In genomic region chr9:130100681-130101080, GRCh38 we compare ENCODE assay signal across 25 cellular contexts.
"Had no signal": no experiment of that assay in that cellular context is flagged by ENCODE, and none has a peak within 500 bp of the region (broad histone marks: within the 10 kb centered on the region; RNA-seq: fewer than 3 reads in every experiment).

No MANE protein-coding gene starts in this region.

- H3K4me1 ChIP-seq: ascending aorta, breast epithelium had no signal

- H3K27me3 ChIP-seq: ascending aorta, breast epithelium, dorsolateral prefrontal cortex had no signal

- H3K4me3 ChIP-seq: ascending aorta, breast epithelium, coronary artery, dorsolateral prefrontal cortex had no signal

- H3K9me3 ChIP-seq: ascending aorta, breast epithelium had no signal

- H3K9me3 Mint-ChIP-seq: activated CD8-positive, alpha-beta T cell treated with anti-CD3 and anti-CD28 coated beads for 36 hours; activated naive CD4-positive, alpha-beta T cell treated with anti-CD3 and anti-CD28 coated beads, Interleukin-2, amount 10 ng/mL, durations not matched to agents 7 days and 5 days; activated naive CD4-positive, alpha-beta T cell treated with anti-CD3 and anti-CD28 coated beads, Interleukin-2, amount 50 U/mL, for 72 hours; activated naive CD8-positive, alpha-beta T cell treated with anti-CD3 and anti-CD28 coated beads, Interleukin-2, amount 10 ng/mL, durations not matched to agents 7 days and 5 days; activated T-cell treated with anti-CD3 and anti-CD28 coated beads, Interleukin-2, amount 50 U/mL, for 72 hours; brain; central memory CD8-positive, alpha-beta T cell; dendritic cell treated with granulocyte-macrophage colony-stimulating factor and Interleukin-4, amounts not matched to agents 40 ng/mL and 50 ng/mL, for 4 days; endodermal cell had no signal

- H3K27ac ChIP-seq: ascending aorta, breast epithelium, coronary artery had no signal

- H3K4me3 Mint-ChIP-seq: activated CD8-positive, alpha-beta T cell treated with anti-CD3 and anti-CD28 coated beads for 36 hours; activated naive CD4-positive, alpha-beta T cell treated with anti-CD3 and anti-CD28 coated beads, Interleukin-2, amount 10 ng/mL, durations not matched to agents 7 days and 5 days; activated naive CD8-positive, alpha-beta T cell treated with anti-CD3 and anti-CD28 coated beads, Interleukin-2, amount 10 ng/mL, durations not matched to agents 7 days and 5 days; activated T-cell treated with anti-CD3 and anti-CD28 coated beads, Interleukin-2, amount 50 U/mL, for 72 hours; brain; central memory CD8-positive, alpha-beta T cell; dendritic cell treated with granulocyte-macrophage colony-stimulating factor and Interleukin-4, amounts not matched to agents 40 ng/mL and 50 ng/mL, for 4 days; endodermal cell had no signal

- H3K27ac Mint-ChIP-seq: activated CD8-positive, alpha-beta T cell treated with anti-CD3 and anti-CD28 coated beads for 36 hours; activated naive CD4-positive, alpha-beta T cell treated with anti-CD3 and anti-CD28 coated beads, Interleukin-2, amount 10 ng/mL, durations not matched to agents 7 days and 5 days; activated naive CD8-positive, alpha-beta T cell treated with anti-CD3 and anti-CD28 coated beads, Interleukin-2, amount 10 ng/mL, durations not matched to agents 7 days and 5 days; brain; dendritic cell treated with granulocyte-macrophage colony-stimulating factor and Interleukin-4, amounts not matched to agents 40 ng/mL and 50 ng/mL, for 4 days; endodermal cell had no signal

- H3K36me3 ChIP-seq: breast epithelium had no signal

- H3K27me3 Mint-ChIP-seq: activated CD8-positive, alpha-beta T cell treated with anti-CD3 and anti-CD28 coated beads for 36 hours; activated naive CD4-positive, alpha-beta T cell treated with anti-CD3 and anti-CD28 coated beads, Interleukin-2, amount 10 ng/mL, durations not matched to agents 7 days and 5 days; activated naive CD8-positive, alpha-beta T cell treated with anti-CD3 and anti-CD28 coated beads, Interleukin-2, amount 10 ng/mL, durations not matched to agents 7 days and 5 days; brain; central memory CD8-positive, alpha-beta T cell; dendritic cell treated with granulocyte-macrophage colony-stimulating factor and Interleukin-4, amounts not matched to agents 40 ng/mL and 50 ng/mL, for 4 days had no signal

- DNase-seq: activated CD4-positive, alpha-beta T cell treated with anti-CD3 and anti-CD28 coated beads for 4 hours; activated CD4-positive, alpha-beta T cell treated with anti-CD3 and anti-CD28 coated beads, Interleukin-2, amount 50 U/mL, for 1 hour; activated CD4-positive, alpha-beta T cell treated with anti-CD3 and anti-CD28 coated beads, Interleukin-2, amount 50 U/mL, for 48 hours; activated CD4-positive, CD25-positive, alpha-beta regulatory T cell; activated CD4-positive, CD25-positive, alpha-beta regulatory T cell treated with anti-CD3 and anti-CD28 coated beads, Interleukin-2, amount 50 U/mL, for 72 hours; activated CD8-positive, alpha-beta memory T cell treated with anti-CD3 and anti-CD28 coated beads for 24 hours; activated CD8-positive, alpha-beta T cell treated with anti-CD3 and anti-CD28 coated beads for 36 hours; activated gamma-delta T cell; activated naive CD4-positive, alpha-beta T cell; activated naive CD4-positive, alpha-beta T cell treated with anti-CD3 and anti-CD28 coated beads, Interleukin-2, amount 10 ng/mL, durations not matched to agents 7 days and 5 days; activated naive CD8-positive, alpha-beta T cell treated with anti-CD3 and anti-CD28 coated beads, Interleukin-2, amount 10 ng/mL, durations not matched to agents 7 days and 5 days; activated T-cell treated with anti-CD3 and anti-CD28 coated beads, Interleukin-2, amount 50 U/mL, for 72 hours; dorsolateral prefrontal cortex; effector memory CD4-positive, alpha-beta T cell; endodermal cell; foreskin fibroblast; T-helper 2 cell had no signal

- H3K4me1 Mint-ChIP-seq: brain, endodermal cell had no signal

- ATAC-seq: activated CD8-positive, alpha-beta T cell treated with anti-CD3 and anti-CD28 coated beads for 36 hours; activated naive CD4-positive, alpha-beta T cell treated with anti-CD3 and anti-CD28 coated beads, Interleukin-2, amount 50 U/mL, for 72 hours; activated T-cell treated with anti-CD3 and anti-CD28 coated beads, Interleukin-2, amount 50 U/mL, for 72 hours; esophagus mucosa had no signal
